ENCODE assay signal across 8 cellular contexts in the genomic region with DNA sequence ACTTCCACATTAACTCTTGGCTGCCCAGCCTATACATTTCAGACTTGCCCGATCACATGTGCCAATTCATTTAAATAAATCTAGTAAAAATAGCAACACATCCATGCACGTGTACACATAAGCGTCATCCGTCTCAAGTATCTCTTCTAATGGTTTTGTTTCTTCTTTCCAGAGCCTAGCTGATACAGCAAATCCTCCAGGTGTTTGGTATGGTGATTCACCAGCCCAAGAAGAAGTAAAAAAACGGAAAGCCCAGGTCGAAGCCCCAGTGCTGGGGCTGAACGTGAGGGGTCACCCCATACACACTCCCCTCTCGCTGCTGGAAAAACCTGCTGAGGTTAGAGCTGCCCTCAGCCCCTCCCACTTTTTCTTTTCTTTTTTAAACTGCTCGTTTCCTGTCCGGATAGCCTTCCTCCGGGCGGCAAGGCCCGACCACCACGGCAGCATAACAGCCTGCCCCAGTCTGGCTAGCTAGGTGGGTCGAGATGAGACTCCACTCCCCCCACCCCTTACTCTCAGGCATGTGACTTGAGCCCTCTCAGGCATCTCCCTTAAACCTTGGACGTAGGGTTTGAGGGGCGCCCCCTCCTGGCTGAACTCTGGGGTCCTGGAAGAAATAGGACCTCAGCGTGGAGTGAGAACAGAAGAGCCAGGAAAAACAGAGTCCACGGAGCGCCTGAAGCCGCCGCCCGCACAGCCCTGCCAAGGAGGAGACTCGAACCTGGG. TPM values are rescaled to one million over a fixed set of nuclear protein-coding genes. Genes with fewer than 3 reads are reported as not detected.
A peak's percentile ranks its signal among the peaks of the same experiment; 100 is the strongest.
DNase-seq lines count a peak whose midpoint lies in the region; ATAC-seq and TF ChIP-seq lines count a peak whose summit lies in the region.

No MANE protein-coding gene starts in this region.

- H3K27me3 Mint-ChIP-seq in WTC11 (ENCODE audit: low read depth) = peaks cover 57% of the 10 kb centered on the region

- intact Hi-C loops in ascending aorta (cut with DNase I) = no loop called here

- H3K4me1 Mint-ChIP-seq in WTC11 = peaks cover 25% of the 10 kb centered on the region

- 10% methylated on average over 24 of the region's 24 CpGs for WGBS in HUES64

- POLR2A ChIA-PET in WTC11 (lab: Charles Lee) = interaction anchor here (0.9 to 5.7 kb wide), 3 partner anchors 10 to 22 kb away, joined by 5 to 46 read pairs (median 7); no protein-coding TSS in a partner anchor

- no peaks in the 10 kb centered on the region for H3K9me3 Mint-ChIP-seq in WTC11

- H3K4me3 Mint-ChIP-seq in WTC11 = peak overlapping the region; percentile 75

- H3K27me3 ChIP-seq in HUES64 (ENCODE audit: insufficient read depth, low read length) = peaks cover 83% of the 10 kb centered on the region
- H3K27me3 ChIP-seq in kidney epithelial cell (ENCODE audit: control insufficient read depth, insufficient read depth, low read length) = peaks cover 46% of the 10 kb centered on the region
- peaks cover 33% of the 10 kb centered on the region for H3K27me3 ChIP-seq in ascending aorta

- no peak overlapping the region for H3K9ac ChIP-seq in HUES64 (ENCODE audit: low read depth, low read length)

- H3K4me1 ChIP-seq in HUES64 (ENCODE audit: insufficient read depth, low read length) (peaks cover 4% of the 10 kb centered on the region; the same call in 1 of the 2 replicates), ascending aorta (peaks cover 6 to 9% of the 10 kb centered on the region in 2 donors)

- peak; percentile 34 for ATAC-seq in WTC11
- ATAC-seq in HG02852 (IDR thresholded peaks at IDR 0.05; ENCODE audit: unreplicated experiment) = no peak
- ATAC-seq in HG03442 (IDR thresholded peaks at IDR 0.05; ENCODE audit: unreplicated experiment) = no peak

- peak overlapping the region; percentile 85 for H3K27ac Mint-ChIP-seq in WTC11

- CTCF ChIA-PET in WTC11 (lab: Charles Lee) = interaction anchor here (0.7 to 9.7 kb wide), 23 partner anchors 8 to 227 kb away, joined by 3 to 95 read pairs (median 6); a partner anchor contains a TSS

- peak; percentile 30 to 58 for DNase-seq in NCI-H446 (lab: John Stamatoyannopoulos, UW)
- DNase-seq in NCI-H446 treated with DMSO at 0.1 percent for 48 hours (lab: John Stamatoyannopoulos, UW) = no peak
- peak; percentile 92 for DNase-seq in WTC11 (ENCODE audit: low spot score)
- no peak for DNase-seq in kidney epithelial cell (ENCODE audit: low read depth)
- no peak for DNase-seq in ascending aorta (ENCODE audit: low spot score in 2 of 2)

- H3K9me3 ChIP-seq in HUES64 (ENCODE audit: insufficient read depth, low read depth, low read length) (no peaks in the 10 kb centered on the region), ascending aorta (no peaks in the 10 kb centered on the region)

- TF ChIP-seq CTCF in WTC11 (IDR thresholded peaks at IDR 0.05) (peak; percentile 62; the same call in 1 of the 2 replicates), kidney epithelial cell (IDR thresholded peaks at IDR 0.05; ENCODE audit: insufficient read depth, low read length, poor library complexity, severe bottlenecking) (peak; percentile 45), ascending aorta (IDR thresholded peaks at IDR 0.05) (no peak)

- H3K36me3 Mint-ChIP-seq in WTC11 = no peaks in the 10 kb centered on the region

- H3K4me3 ChIP-seq in HUES64 (ENCODE audit: low read length) = peak overlapping the region; percentile 63
- H3K4me3 ChIP-seq in kidney epithelial cell (ENCODE audit: low read depth, low read length) = no peak overlapping the region
- no peak overlapping the region for H3K4me3 ChIP-seq in ascending aorta

- H3K36me3 ChIP-seq in HUES64 (ENCODE audit: insufficient read depth, low read length) = no peaks in the 10 kb centered on the region
- H3K36me3 ChIP-seq in kidney epithelial cell (ENCODE audit: control insufficient read depth, insufficient read depth, low read length) = no peaks in the 10 kb centered on the region
- H3K36me3 ChIP-seq in ascending aorta = no peaks in the 10 kb centered on the region

- H3K27ac ChIP-seq in HUES64 (ENCODE audit: low read depth, low read length) (no peak overlapping the region), ascending aorta (no peak overlapping the region)

TF ChIP-seq in WTC11, 78 proteins besides CTCF, POLR2A, EP300 and RAD21 (continues in another document):
- no peak for TF ChIP-seq ZNF138 (CRISPR knock-in tag; conservative IDR thresholded peaks at IDR 0.05)
- TF ChIP-seq, protein P1, sequence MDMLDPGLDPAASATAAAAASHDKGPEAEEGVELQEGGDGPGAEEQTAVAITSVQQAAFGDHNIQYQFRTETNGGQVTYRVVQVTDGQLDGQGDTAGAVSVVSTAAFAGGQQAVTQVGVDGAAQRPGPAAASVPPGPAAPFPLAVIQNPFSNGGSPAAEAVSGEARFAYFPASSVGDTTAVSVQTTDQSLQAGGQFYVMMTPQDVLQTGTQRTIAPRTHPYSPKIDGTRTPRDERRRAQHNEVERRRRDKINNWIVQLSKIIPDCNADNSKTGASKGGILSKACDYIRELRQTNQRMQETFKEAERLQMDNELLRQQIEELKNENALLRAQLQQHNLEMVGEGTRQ (CRISPR knock-in tag; IDR thresholded peaks at IDR 0.05) = peak; percentile 82
- TF ChIP-seq ZNF423 (CRISPR knock-in tag; IDR thresholded peaks at IDR 0.05) = no peak
- no peak for TF ChIP-seq CREB1 (CRISPR knock-in tag; IDR thresholded peaks at IDR 0.05)
- TF ChIP-seq TEAD4 (CRISPR knock-in tag; IDR thresholded peaks at IDR 0.05) = no peak
- TF ChIP-seq ZNF317 (CRISPR knock-in tag; IDR thresholded peaks at IDR 0.05; ENCODE audit: borderline replicate concordance, low read depth) = no peak
- TF ChIP-seq ETV6 (CRISPR knock-in tag; IDR thresholded peaks at IDR 0.05) = no peak
- no peak for TF ChIP-seq ZNF121 (CRISPR knock-in tag; IDR thresholded peaks at IDR 0.05)
- TF ChIP-seq, protein P2, sequence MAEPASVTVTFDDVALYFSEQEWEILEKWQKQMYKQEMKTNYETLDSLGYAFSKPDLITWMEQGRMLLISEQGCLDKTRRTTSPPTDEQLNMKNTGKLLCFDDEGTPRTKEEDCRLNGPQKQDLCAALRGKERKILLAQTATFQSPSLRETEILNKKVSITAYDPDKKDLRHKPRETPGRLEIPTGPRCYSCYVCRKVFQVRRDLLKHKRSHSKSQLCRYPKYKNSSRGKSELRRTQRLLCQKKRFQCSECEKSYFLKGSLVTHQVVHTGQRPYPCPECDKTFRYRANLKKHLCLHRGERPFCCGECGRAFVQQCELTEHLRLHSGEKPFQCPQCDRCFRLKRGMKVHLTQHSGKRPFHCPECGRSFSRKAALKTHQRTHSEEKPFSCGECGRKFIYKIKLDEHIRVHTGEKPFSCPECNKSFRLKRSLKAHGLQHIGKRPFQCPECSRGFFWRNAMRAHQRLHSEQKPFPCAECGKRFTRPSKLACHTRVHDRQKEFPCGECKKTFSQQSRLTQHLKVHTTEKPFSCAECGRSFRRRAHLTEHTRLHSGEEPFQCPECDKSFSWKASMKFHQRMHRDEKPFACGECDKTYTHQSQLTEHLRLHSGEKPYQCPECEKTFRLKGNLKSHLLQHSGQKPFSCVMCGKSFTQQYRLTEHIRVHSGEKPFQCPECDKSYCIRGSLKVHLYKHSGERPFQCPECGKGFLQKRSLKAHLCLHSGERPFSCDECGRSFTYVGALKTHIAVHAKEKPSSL (CRISPR knock-in tag; conservative IDR thresholded peaks at IDR 0.05) = no peak
- TF ChIP-seq, protein P3, sequence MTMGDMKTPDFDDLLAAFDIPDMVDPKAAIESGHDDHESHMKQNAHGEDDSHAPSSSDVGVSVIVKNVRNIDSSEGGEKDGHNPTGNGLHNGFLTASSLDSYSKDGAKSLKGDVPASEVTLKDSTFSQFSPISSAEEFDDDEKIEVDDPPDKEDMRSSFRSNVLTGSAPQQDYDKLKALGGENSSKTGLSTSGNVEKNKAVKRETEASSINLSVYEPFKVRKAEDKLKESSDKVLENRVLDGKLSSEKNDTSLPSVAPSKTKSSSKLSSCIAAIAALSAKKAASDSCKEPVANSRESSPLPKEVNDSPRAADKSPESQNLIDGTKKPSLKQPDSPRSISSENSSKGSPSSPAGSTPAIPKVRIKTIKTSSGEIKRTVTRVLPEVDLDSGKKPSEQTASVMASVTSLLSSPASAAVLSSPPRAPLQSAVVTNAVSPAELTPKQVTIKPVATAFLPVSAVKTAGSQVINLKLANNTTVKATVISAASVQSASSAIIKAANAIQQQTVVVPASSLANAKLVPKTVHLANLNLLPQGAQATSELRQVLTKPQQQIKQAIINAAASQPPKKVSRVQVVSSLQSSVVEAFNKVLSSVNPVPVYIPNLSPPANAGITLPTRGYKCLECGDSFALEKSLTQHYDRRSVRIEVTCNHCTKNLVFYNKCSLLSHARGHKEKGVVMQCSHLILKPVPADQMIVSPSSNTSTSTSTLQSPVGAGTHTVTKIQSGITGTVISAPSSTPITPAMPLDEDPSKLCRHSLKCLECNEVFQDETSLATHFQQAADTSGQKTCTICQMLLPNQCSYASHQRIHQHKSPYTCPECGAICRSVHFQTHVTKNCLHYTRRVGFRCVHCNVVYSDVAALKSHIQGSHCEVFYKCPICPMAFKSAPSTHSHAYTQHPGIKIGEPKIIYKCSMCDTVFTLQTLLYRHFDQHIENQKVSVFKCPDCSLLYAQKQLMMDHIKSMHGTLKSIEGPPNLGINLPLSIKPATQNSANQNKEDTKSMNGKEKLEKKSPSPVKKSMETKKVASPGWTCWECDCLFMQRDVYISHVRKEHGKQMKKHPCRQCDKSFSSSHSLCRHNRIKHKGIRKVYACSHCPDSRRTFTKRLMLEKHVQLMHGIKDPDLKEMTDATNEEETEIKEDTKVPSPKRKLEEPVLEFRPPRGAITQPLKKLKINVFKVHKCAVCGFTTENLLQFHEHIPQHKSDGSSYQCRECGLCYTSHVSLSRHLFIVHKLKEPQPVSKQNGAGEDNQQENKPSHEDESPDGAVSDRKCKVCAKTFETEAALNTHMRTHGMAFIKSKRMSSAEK (CRISPR knock-in tag; IDR thresholded peaks at IDR 0.05; ENCODE audit: borderline replicate concordance) = no peak
- TF ChIP-seq, protein P4, sequence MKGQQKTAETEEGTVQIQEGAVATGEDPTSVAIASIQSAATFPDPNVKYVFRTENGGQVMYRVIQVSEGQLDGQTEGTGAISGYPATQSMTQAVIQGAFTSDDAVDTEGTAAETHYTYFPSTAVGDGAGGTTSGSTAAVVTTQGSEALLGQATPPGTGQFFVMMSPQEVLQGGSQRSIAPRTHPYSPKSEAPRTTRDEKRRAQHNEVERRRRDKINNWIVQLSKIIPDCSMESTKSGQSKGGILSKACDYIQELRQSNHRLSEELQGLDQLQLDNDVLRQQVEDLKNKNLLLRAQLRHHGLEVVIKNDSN (CRISPR knock-in tag; IDR thresholded peaks at IDR 0.05) = peak; percentile 84

RNA-seq across cellular contexts. Expression of a gene that starts 13.9 kb away (rescaled TPM):
- polyA plus RNA-seq in HUES64 (2013, experiment 1 of 2) = not detected
- polyA plus RNA-seq in HUES64 (2013, experiment 2 of 2) = not detected
- 0.27 to 0.46 TPM (median 0.44 TPM) in 3 replicates for total RNA-seq in WTC11 (2021)
- not detected in 2 replicates for total RNA-seq in kidney epithelial cell
- total RNA-seq in ascending aorta = not detected

RNA-seq across cellular contexts. Expression of a gene that starts 39.2 kb away (rescaled TPM):
- polyA plus RNA-seq in HUES64 (2013, experiment 1 of 2) = 5.7 TPM
- polyA plus RNA-seq in HUES64 (2013, experiment 2 of 2) = 7.3 TPM
- 8.9 to 11.6 TPM (median 10.3 TPM) in 3 replicates for total RNA-seq in WTC11 (2021)
- total RNA-seq in kidney epithelial cell = 13.7 and 16.6 TPM in 2 replicates
- total RNA-seq in ascending aorta = 25.3 TPM

Comparison
In these comparisons a context has a peak if more than half of its experiments do, and no peak if none do; other contexts are left out.
1. DNase-seq: peak in NCI-H446 (2 of 2) and WTC11 (single experiment); none in NCI-H446 treated with DMSO at 0.1 percent for 48 hours (single experiment), kidney epithelial cell (single experiment) and ascending aorta (0 of 2).
2. CTCF ChIP-seq: peak in WTC11 (single experiment) and kidney epithelial cell (single experiment); none in ascending aorta (0 of 3).